8 cellular contexts compared by ENCODE assay signal in the genomic region with DNA sequence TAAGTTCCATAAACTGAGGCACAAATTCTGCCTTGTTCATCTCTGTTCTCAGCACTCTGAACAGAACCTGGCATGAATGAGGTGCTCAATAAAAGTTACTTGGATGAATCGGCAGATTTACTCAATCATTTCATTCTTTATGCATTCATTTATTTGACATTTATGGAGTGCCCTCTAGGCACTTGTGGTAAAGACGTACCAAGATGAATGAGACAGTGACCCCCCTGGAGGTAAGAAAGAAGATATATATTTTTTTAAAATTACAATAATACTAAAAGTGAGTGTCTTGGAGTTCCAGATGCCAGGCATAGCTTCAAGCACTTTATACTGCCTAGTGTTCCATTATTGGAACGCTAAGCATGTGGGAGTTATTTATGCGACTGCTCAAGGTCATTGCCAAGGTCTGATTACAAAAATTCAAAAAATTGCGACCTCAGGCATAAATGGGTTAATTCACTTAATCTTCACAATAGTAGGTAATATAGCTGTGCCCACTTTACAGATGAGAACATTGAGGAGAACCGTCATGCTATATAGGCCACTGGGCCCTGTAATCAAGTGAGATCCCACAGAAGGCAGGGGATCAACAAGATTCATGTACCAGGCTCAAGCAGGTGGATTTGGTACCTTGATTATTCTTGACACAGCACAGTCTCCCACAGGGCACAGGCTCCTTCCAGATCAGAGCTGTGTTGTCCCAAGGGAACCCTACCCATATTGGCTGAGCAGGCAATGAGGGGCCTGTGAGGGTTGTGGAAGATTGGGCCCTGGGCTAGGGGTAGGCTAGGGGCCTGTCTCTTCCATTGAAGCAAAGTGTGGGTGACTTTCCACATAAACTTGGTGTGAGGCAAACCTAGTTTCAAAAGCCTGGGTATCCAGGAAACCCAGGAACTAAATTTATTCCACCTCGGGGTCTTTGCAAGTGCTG. TPM values are rescaled to one million over a fixed set of nuclear protein-coding genes. Genes with fewer than 3 reads are reported as not detected.
DNase-seq lines count a peak whose midpoint lies in the region; ATAC-seq, FAIRE-seq and TF ChIP-seq lines count a peak whose summit lies in the region.

No MANE protein-coding gene starts in this region.

- H3K27ac ChIP-seq in PC-3 (ENCODE audit: low read length) (no peak overlapping the region), H1 (ENCODE audit: low read depth, low read length) (no peak overlapping the region), trophoblast cell (ENCODE audit: low read depth, low read length) (no peak overlapping the region)

- no peak for TF ChIP-seq RAD21 in H1 (IDR thresholded peaks at IDR 0.05 in 1 of 2, conservative IDR thresholded peaks at IDR 0.05 in 1 of 2; ENCODE audit: low read depth in 2 of 2, low read length in 2 of 2)

- no peak for TF ChIP-seq CTCF in PC-3 (conservative IDR thresholded peaks at IDR 0.05; ENCODE audit: low read depth, low read length)
- TF ChIP-seq CTCF in H1 (IDR thresholded peaks at IDR 0.05; ENCODE audit: control extremely low read depth in 1 of 3, insufficient read depth in 1 of 3, low read depth in 1 of 3, low read length in 3 of 3): no peak

- H3K36me3 ChIP-seq in ES-I3 (ENCODE audit: insufficient read depth, low read length) (no peaks in the 10 kb centered on the region), PC-3 (ENCODE audit: low read depth, low read length) (no peaks in the 10 kb centered on the region), H1 (ENCODE audit: control insufficient read depth in 2 of 4, insufficient read depth in 4 of 4, low read length in 3 of 4) (no peaks in the 10 kb centered on the region), trophoblast cell (ENCODE audit: control insufficient read depth in 1 of 2, insufficient read depth in 2 of 2, low read length in 2 of 2) (no peaks in the 10 kb centered on the region)

- H3K23me2 ChIP-seq in H1 (ENCODE audit: low read depth, low read length): peaks cover 2% of the 10 kb centered on the region; the same call in 1 of the 2 replicates

- no peak overlapping the region for H4K8ac ChIP-seq in H1 (ENCODE audit: extremely low read depth, insufficient read depth, low read length)
- no peak overlapping the region for H4K8ac ChIP-seq in trophoblast cell (ENCODE audit: low read depth, low read length)

- peak overlapping the region; percentile 64 for H2AFZ ChIP-seq in PC-3 (ENCODE audit: low read length)
- H2AFZ ChIP-seq in H1 (ENCODE audit: low read length): no peak overlapping the region
- no peak overlapping the region for H2AFZ ChIP-seq in trophoblast cell (ENCODE audit: insufficient read depth, low read length, poor library complexity)

- no peak overlapping the region for H3K14ac ChIP-seq in H1 (ENCODE audit: insufficient read length)
- no peak overlapping the region for H3K14ac ChIP-seq in trophoblast cell (ENCODE audit: low read length)

- peak overlapping the region; percentile 56; the same call in 1 of the 2 replicates for H2BK12ac ChIP-seq in H1 (ENCODE audit: low read depth, low read length)
- no peak overlapping the region for H2BK12ac ChIP-seq in trophoblast cell (ENCODE audit: low read length)

- 0 out of 2 replicates have a peak overlapping the region, but pooled peaks have one; percentile 8 for H2BK5ac ChIP-seq in H1 (ENCODE audit: low read depth, low read length)
- no peak overlapping the region for H2BK5ac ChIP-seq in trophoblast cell (ENCODE audit: low read depth, low read length, poor library complexity)

- H4K91ac ChIP-seq in H1 (replicated peaks; ENCODE audit: insufficient read length, low read length) (no peak overlapping the region), trophoblast cell (ENCODE audit: low read depth, low read length) (peak overlapping the region; percentile 28)

- intact Hi-C loops in PC-3 (cut with micrococcal nuclease): loop anchor here (2.0 kb wide), 1 partner anchor 75 kb away; the partner anchor contains the start of genes GORASP1 and TTC21A

- H4K5ac ChIP-seq in H1 (ENCODE audit: insufficient read length, low read depth, low read length): no peak overlapping the region

- H2BK120ac ChIP-seq in H1 (replicated peaks; ENCODE audit: low read depth, low read length) (no peak overlapping the region), trophoblast cell (ENCODE audit: insufficient read depth, low read length, poor library complexity) (no peak overlapping the region)

- H3K79me1 ChIP-seq in H1 (ENCODE audit: low read depth, low read length): no peaks in the 10 kb centered on the region
- peaks cover 20% of the 10 kb centered on the region for H3K79me1 ChIP-seq in trophoblast cell (ENCODE audit: low read length)

- H3K4me3 ChIP-seq in PC-3 (ENCODE audit: low read length) (peak overlapping the region; percentile 65), H1 (ENCODE audit: extremely low read depth in 1 of 4, insufficient read depth in 2 of 4, low read depth in 3 of 4, low read length in 4 of 4) (peak overlapping the region; percentile 26 to 61 (median 52); a peak in 4 of 8 replicates), trophoblast cell (ENCODE audit: low read depth, low read length) (no peak overlapping the region)

- H4K20me1 ChIP-seq in PC-3 (ENCODE audit: low read length): no peaks in the 10 kb centered on the region
- H4K20me1 ChIP-seq in H1 (replicated peaks in 1 of 2; ENCODE audit: control insufficient read depth in 1 of 2, insufficient read depth in 2 of 2, low read length in 2 of 2): peaks cover 0 to 1% of the 10 kb centered on the region in 2 experiments

- no TSS peak for BruUV-seq in PC-3 (replicated peaks; lab: Mats Ljungman, UMichigan)

- H3K9me2 ChIP-seq in PC-3 (replicated peaks; ENCODE audit: low read length): no peaks in the 10 kb centered on the region

- H3K56ac ChIP-seq in H1 (replicated peaks; ENCODE audit: insufficient read length, low read depth, low read length): no peak overlapping the region

- H3K79me2 ChIP-seq in PC-3 (ENCODE audit: low read length) (no peaks in the 10 kb centered on the region), H1 (ENCODE audit: control insufficient read depth in 1 of 2, insufficient read depth in 2 of 2, low read length in 2 of 2) (no peaks in the 10 kb centered on the region), trophoblast cell (ENCODE audit: control insufficient read depth, insufficient read depth, low read length, poor library complexity) (peaks cover 8% of the 10 kb centered on the region)

- H3K18ac ChIP-seq in H1 (ENCODE audit: extremely low read depth, low read length) (no peak overlapping the region), trophoblast cell (ENCODE audit: low read length) (no peak overlapping the region)

- no peak overlapping the region for H3K4ac ChIP-seq in H1 (replicated peaks; ENCODE audit: insufficient read length, low read depth, low read length)
- H3K4ac ChIP-seq in trophoblast cell (ENCODE audit: low read depth, low read length): no peak overlapping the region

- ATAC-seq in PC-3: peak; percentile 2; the same call in 1 of the 2 replicates

- CTCF ChIA-PET in PC-3 (lab: Charles Lee) (no interaction called here), H1 (lab: Charles Lee; ENCODE audit: partially characterized antibody) (interaction anchor here (0.9 to 18.0 kb wide), 5 partner anchors 23 to 103 kb away, joined by 3 to 767 read pairs (median 4); partner anchors contain the start of gene CX3CR1)

- H3F3A ChIP-seq in PC-3 (ENCODE audit: low read length, unreplicated experiment): no peaks in the 10 kb centered on the region

- POLR2A ChIA-PET in PC-3 (lab: Charles Lee; ENCODE audit: unreplicated experiment): no interaction called here
- POLR2A ChIA-PET in H1 (lab: Charles Lee; ENCODE audit: partially characterized antibody): interaction anchor here (1.7 kb wide), 1 partner anchor 225 kb away, joined by 3 read pairs; the partner anchor contains the start of gene RPSA

- peak; percentile 49 for DNase-seq in PC-3
- no peak for DNase-seq in H1 (ENCODE audit: low read depth in 1 of 2, low spot score in 2 of 2)
- no peak for DNase-seq in trophoblast cell
- DNase-seq in SKM-1 treated with dmso at 0.1 percent for 144 hours (lab: John Stamatoyannopoulos, UW; ENCODE audit: unreplicated experiment): no peak
- DNase-seq in NCI-H526 treated with DMSO at 0.1 percent for 48 hours (lab: John Stamatoyannopoulos, UW): no peak
- DNase-seq in NCI-H1436 (lab: John Stamatoyannopoulos, UW): no peak
- DNase-seq in Ammon's horn (ENCODE audit: low spot score): no peak

- no peak for TF ChIP-seq POLR2A in H1 (IDR thresholded peaks at IDR 0.05; ENCODE audit: control extremely low read depth in 1 of 2, low read depth in 2 of 2, low read length in 2 of 2)

- H2BK20ac ChIP-seq in H1 (ENCODE audit: low read length): no peak overlapping the region

- H3K27me3 ChIP-seq in PC-3 (ENCODE audit: low read length) (no peaks in the 10 kb centered on the region), H1 (replicated peaks in 1 of 4; ENCODE audit: control insufficient read depth in 3 of 4, extremely low read depth in 1 of 4, insufficient read depth in 3 of 4, low read length in 3 of 4) (peaks cover 0 to 12% (median 10%) of the 10 kb centered on the region in 4 experiments; a peak in 6 of 7 replicates), trophoblast cell (ENCODE audit: insufficient read depth, low read length) (no peaks in the 10 kb centered on the region)

- peak overlapping the region; percentile 53; the same call in 1 of the 2 replicates for H3K9ac ChIP-seq in ES-I3 (ENCODE audit: low read depth, low read length)
- H3K9ac ChIP-seq in PC-3 (ENCODE audit: low read length): no peak overlapping the region
- no peak overlapping the region for H3K9ac ChIP-seq in H1 (replicated peaks in 1 of 4; ENCODE audit: extremely low read depth in 1 of 4, low read depth in 3 of 4, low read length in 3 of 4)
- H3K9ac ChIP-seq in trophoblast cell (ENCODE audit: low read length): no peak overlapping the region

- 85% methylated on average over 7 of the region's 7 CpGs; no CpG with 5 or more reads in 1 of the 2 experiments for WGBS in H1 (ENCODE audit: extremely low coverage in 1 of 2, insufficient coverage in 1 of 2, insufficient read length in 1 of 2, insufficient replicate concordance in 2 of 2, low coverage in 1 of 2, low lambda C conversion rate in 2 of 2, missing lambda C conversion rate in 1 of 2), 2 experiments
- WGBS in trophoblast cell (ENCODE audit: extremely low coverage, insufficient coverage, insufficient read length): no CpG with 5 or more reads among the region's 7 CpGs

- no peak for FAIRE-seq in H1 (lab: Jason Lieb, UNC)

- H2AK5ac ChIP-seq in H1 (ENCODE audit: low read depth, low read length) (no peak overlapping the region; the same call in 1 of the 2 replicates), trophoblast cell (ENCODE audit: low read length) (no peak overlapping the region)

- no peak for TF ChIP-seq EP300 in H1 (IDR thresholded peaks at IDR 0.05; ENCODE audit: borderline replicate concordance in 1 of 2, low read depth in 2 of 2, low read length in 2 of 2)

- H2BK15ac ChIP-seq in H1 (ENCODE audit: low read length): no peak overlapping the region

- no peak overlapping the region for H3K23ac ChIP-seq in H1 (ENCODE audit: insufficient read length)
- H3K23ac ChIP-seq in trophoblast cell (ENCODE audit: low read length): no peak overlapping the region

- H4K12ac ChIP-seq in trophoblast cell (ENCODE audit: low read depth, low read length): no peak overlapping the region

- H3K4me1 ChIP-seq in ES-I3 (ENCODE audit: insufficient read depth, low read length) (peaks cover 19% of the 10 kb centered on the region), PC-3 (ENCODE audit: insufficient read depth, low read length) (peaks cover 29% of the 10 kb centered on the region), H1 (replicated peaks in 1 of 4; ENCODE audit: control insufficient read depth in 3 of 4, insufficient read depth in 4 of 4, low read length in 3 of 4) (peaks cover 4 to 20% (median 13%) of the 10 kb centered on the region in 4 experiments), trophoblast cell (ENCODE audit: control insufficient read depth in 1 of 2, insufficient read depth in 2 of 2, low read length in 2 of 2) (peaks cover 15 to 22% of the 10 kb centered on the region in 2 experiments)

- no peaks in the 10 kb centered on the region for H3K9me3 ChIP-seq in ES-I3 (ENCODE audit: control insufficient read depth, insufficient read depth, low read length)
- no peaks in the 10 kb centered on the region for H3K9me3 ChIP-seq in PC-3 (ENCODE audit: low read length)
- no peaks in the 10 kb centered on the region for H3K9me3 ChIP-seq in H1 (ENCODE audit: insufficient read depth in 2 of 2, low read depth in 1 of 2, low read length in 1 of 2)
- H3K9me3 ChIP-seq in trophoblast cell (ENCODE audit: insufficient read depth, low read depth, low read length): no peaks in the 10 kb centered on the region

- H3K4me2 ChIP-seq in PC-3 (ENCODE audit: low read length): peak overlapping the region; percentile 84
- H3K4me2 ChIP-seq in H1 (ENCODE audit: insufficient read depth in 1 of 2, low read depth in 2 of 2, low read length in 2 of 2): peak overlapping the region; percentile 84 to 99
- no peak overlapping the region for H3K4me2 ChIP-seq in trophoblast cell (ENCODE audit: low read length)

RNA-seq across cellular contexts. Expression of gene XIRP1, which starts 10.7 kb away (rescaled TPM):
- total RNA-seq in PC-3 (2014; rRNA removed): not detected in 2 replicates
- not detected in 2 replicates for total RNA-seq in H1 (2021; fragmentation: NEBNext Ultra II Directional; extraction: Animal tissue kit (Norgen Biotek cat#: 25700))
- polyA plus RNA-seq in H1 (2011; rRNA removed): not detected in 2 replicates
- not detected for polyA plus RNA-seq in H1 (2011; cell fraction: cytosol; rRNA removed)
- not detected for polyA plus RNA-seq in H1 (2011; cell fraction: nucleus; rRNA removed)
- not detected in 4 replicates for polyA plus RNA-seq in H1 (2012, experiment 1 of 2)
- not detected for polyA plus RNA-seq in H1 (2012, experiment 2 of 2)
- polyA plus RNA-seq in H1 (2013, experiment 1 of 2): not detected
- not detected for polyA plus RNA-seq in H1 (2013, experiment 2 of 2)
- not detected in 2 replicates for polyA minus RNA-seq in H1 (2011; rRNA and poly(A)+ RNA removed)
- not detected for polyA minus RNA-seq in H1 (2011; cell fraction: cytosol; rRNA and poly(A)+ RNA removed)
- polyA minus RNA-seq in H1 (2011; cell fraction: nucleus; rRNA and poly(A)+ RNA removed): not detected
- polyA plus RNA-seq in trophoblast cell (2013): 0.05 and 0.07 TPM in 2 replicates

RNA-seq across cellular contexts. Expression of gene CSRNP1, which starts 28.3 kb away (rescaled TPM):
- total RNA-seq in PC-3 (2014; rRNA removed): 72.3 and 86.9 TPM in 2 replicates
- 7.1 and 8.3 TPM in 2 replicates for total RNA-seq in H1 (2021; fragmentation: NEBNext Ultra II Directional; extraction: Animal tissue kit (Norgen Biotek cat#: 25700))
- 6.7 and 10.9 TPM in 2 replicates for polyA plus RNA-seq in H1 (2011; rRNA removed)
- polyA plus RNA-seq in H1 (2011; cell fraction: cytosol; rRNA removed): 9.2 TPM
- polyA plus RNA-seq in H1 (2011; cell fraction: nucleus; rRNA removed): 16.9 TPM
- 6.3 to 8.1 TPM (median 7.5 TPM) in 4 replicates for polyA plus RNA-seq in H1 (2012, experiment 1 of 2)
- polyA plus RNA-seq in H1 (2012, experiment 2 of 2): 10.1 TPM
- polyA plus RNA-seq in H1 (2013, experiment 1 of 2): 4.0 TPM
- 3.9 TPM for polyA plus RNA-seq in H1 (2013, experiment 2 of 2)
- polyA minus RNA-seq in H1 (2011; rRNA and poly(A)+ RNA removed): 9.9 and 16.1 TPM in 2 replicates
- 7.6 TPM for polyA minus RNA-seq in H1 (2011; cell fraction: cytosol; rRNA and poly(A)+ RNA removed)
- 11.4 TPM for polyA minus RNA-seq in H1 (2011; cell fraction: nucleus; rRNA and poly(A)+ RNA removed)
- polyA plus RNA-seq in trophoblast cell (2013): 35.6 and 35.8 TPM in 2 replicates
